In genomic region chr16:57606847-57607501, GRCh38 we compare ENCODE assay signal across 8 cellular contexts. TPM values are rescaled to one million over a fixed set of nuclear protein-coding genes. Genes with fewer than 3 reads are reported as not detected.
DNase-seq lines count a peak whose midpoint lies in the region; ATAC-seq and TF ChIP-seq lines count a peak whose summit lies in the region.

No MANE protein-coding gene starts in this region.

- H3K4me1 Mint-ChIP-seq in CD8-positive, alpha-beta memory T cell: peaks cover 74 to 88% (median 75%) of the 10 kb centered on the region in 3 donors
- peaks cover 88% of the 10 kb centered on the region for H3K4me1 Mint-ChIP-seq in activated CD8-positive, alpha-beta memory T cell treated with anti-CD3 and anti-CD28 coated beads, Interleukin-2, amount 10 ng/mL, durations not matched to agents 7 days and 5 days
- H3K4me1 Mint-ChIP-seq in WTC11: no peaks in the 10 kb centered on the region

- POLR2A ChIA-PET in CD8-positive, alpha-beta memory T cell (lab: Charles Lee): no interaction called here
- POLR2A ChIA-PET in WTC11 (lab: Charles Lee): no interaction called here

- H3K9me3 Mint-ChIP-seq in CD8-positive, alpha-beta memory T cell: no peaks in the 10 kb centered on the region
- H3K9me3 Mint-ChIP-seq in activated CD8-positive, alpha-beta memory T cell treated with anti-CD3 and anti-CD28 coated beads, Interleukin-2, amount 10 ng/mL, durations not matched to agents 7 days and 5 days (ENCODE audit: low read depth): no peaks in the 10 kb centered on the region
- H3K9me3 Mint-ChIP-seq in WTC11: no peaks in the 10 kb centered on the region

- H3K36me3 Mint-ChIP-seq in CD8-positive, alpha-beta memory T cell: peaks cover 0 to 2% (median 0%) of the 10 kb centered on the region in 3 donors
- H3K36me3 Mint-ChIP-seq in activated CD8-positive, alpha-beta memory T cell treated with anti-CD3 and anti-CD28 coated beads, Interleukin-2, amount 10 ng/mL, durations not matched to agents 7 days and 5 days: peaks cover 5% of the 10 kb centered on the region
- no peaks in the 10 kb centered on the region for H3K36me3 Mint-ChIP-seq in WTC11

- no peak for TF ChIP-seq CTCF in WTC11 (IDR thresholded peaks at IDR 0.05)

- DNase-seq in CD8-positive, alpha-beta memory T cell: no peak
- DNase-seq in HT-29 (ENCODE audit: low spot score) (peak; percentile 63), iPS-NIHi11 (ENCODE audit: low spot score) (no peak), WTC11 (ENCODE audit: low spot score) (no peak), amniotic stem cell (lab: John Stamatoyannopoulos, UW) (no peak)
- DNase-seq in activated CD8-positive, alpha-beta memory T cell treated with anti-CD3 and anti-CD28 coated beads, Interleukin-2, amount 10 ng/mL, durations not matched to agents 7 days and 5 days: peak; percentile 36

- no peak overlapping the region for H3K4me3 Mint-ChIP-seq in CD8-positive, alpha-beta memory T cell
- H3K4me3 Mint-ChIP-seq in activated CD8-positive, alpha-beta memory T cell treated with anti-CD3 and anti-CD28 coated beads, Interleukin-2, amount 10 ng/mL, durations not matched to agents 7 days and 5 days: no peak overlapping the region
- no peak overlapping the region for H3K4me3 Mint-ChIP-seq in WTC11

- H3K27me3 Mint-ChIP-seq in CD8-positive, alpha-beta memory T cell: no peaks in the 10 kb centered on the region
- H3K27me3 Mint-ChIP-seq in activated CD8-positive, alpha-beta memory T cell treated with anti-CD3 and anti-CD28 coated beads, Interleukin-2, amount 10 ng/mL, durations not matched to agents 7 days and 5 days: no peaks in the 10 kb centered on the region
- no peaks in the 10 kb centered on the region; the same call in 1 of the 2 replicates for H3K27me3 Mint-ChIP-seq in WTC11 (ENCODE audit: low read depth)

- H3K27ac Mint-ChIP-seq in CD8-positive, alpha-beta memory T cell: peak overlapping the region in 6 of 8 donors; percentile 43 to 92 (median 55)
- peak overlapping the region; percentile 8 for H3K27ac Mint-ChIP-seq in activated CD8-positive, alpha-beta memory T cell treated with anti-CD3 and anti-CD28 coated beads, Interleukin-2, amount 10 ng/mL, durations not matched to agents 7 days and 5 days
- H3K27ac Mint-ChIP-seq in WTC11: no peak overlapping the region

- CTCF ChIA-PET in CD8-positive, alpha-beta memory T cell (lab: Charles Lee): interaction anchor here (5.8 kb wide), 1 partner anchor 29 kb away, joined by 53 read pairs; no protein-coding TSS in a partner anchor
- CTCF ChIA-PET in activated CD8-positive, alpha-beta memory T cell treated with anti-CD3 and anti-CD28 coated beads, Interleukin-2, amount 10 ng/mL, durations not matched to agents 7 days and 5 days (lab: Charles Lee): interaction anchor here (1.2 to 11.8 kb wide), 4 partner anchors 11 to 40 kb away, joined by 3 to 230 read pairs (median 70); no protein-coding TSS in a partner anchor
- CTCF ChIA-PET in WTC11 (lab: Charles Lee): interaction anchor here (0.7 to 3.2 kb wide), 4 partner anchors 14 to 129 kb away, joined by 3 to 17 read pairs (median 4); partner anchors contain the start of gene ADGRG1

- no peaks in the 10 kb centered on the region for H3K36me3 ChIP-seq in CD8-positive, alpha-beta memory T cell (ENCODE audit: insufficient read depth, low read length)
- H3K36me3 ChIP-seq in mucosa of stomach (ENCODE audit: control insufficient read depth, insufficient read depth, low read length): no peaks in the 10 kb centered on the region

- no peak overlapping the region for H3K27ac ChIP-seq in CD8-positive, alpha-beta memory T cell (ENCODE audit: low read depth, low read length)

- H3K27me3 ChIP-seq in CD8-positive, alpha-beta memory T cell (ENCODE audit: insufficient read depth, low read length, poor library complexity, severe bottlenecking): no peaks in the 10 kb centered on the region
- H3K27me3 ChIP-seq in mucosa of stomach (ENCODE audit: control insufficient read depth, insufficient read depth, low read length): peaks cover 3% of the 10 kb centered on the region

- ATAC-seq in activated CD8-positive, alpha-beta memory T cell treated with anti-CD3 and anti-CD28 coated beads, Interleukin-2, amount 10 ng/mL, durations not matched to agents 7 days and 5 days: no peak
- ATAC-seq in WTC11 (no peak), HG02623 (IDR thresholded peaks at IDR 0.05; ENCODE audit: unreplicated experiment) (no peak)

- H3K9ac ChIP-seq in mucosa of stomach (ENCODE audit: low read length): peak overlapping the region; percentile 58

- H3K4me1 ChIP-seq in CD8-positive, alpha-beta memory T cell (ENCODE audit: insufficient read depth, low read length): peaks cover 51% of the 10 kb centered on the region
- H3K4me1 ChIP-seq in mucosa of stomach (ENCODE audit: control insufficient read depth, insufficient read depth, low read length): peaks cover 50% of the 10 kb centered on the region

- H3K4me3 ChIP-seq in CD8-positive, alpha-beta memory T cell (ENCODE audit: low read length): no peak overlapping the region
- H3K4me3 ChIP-seq in mucosa of stomach (ENCODE audit: low read length): no peak overlapping the region

- no peaks in the 10 kb centered on the region for H3K9me3 ChIP-seq in CD8-positive, alpha-beta memory T cell (ENCODE audit: low read length)
- H3K9me3 ChIP-seq in mucosa of stomach (ENCODE audit: control insufficient read depth, low read length): no peaks in the 10 kb centered on the region

TF ChIP-seq in WTC11, 78 proteins besides CTCF, POLR2A, EP300 and RAD21 (continues in another document):
- TF ChIP-seq, protein P1, sequence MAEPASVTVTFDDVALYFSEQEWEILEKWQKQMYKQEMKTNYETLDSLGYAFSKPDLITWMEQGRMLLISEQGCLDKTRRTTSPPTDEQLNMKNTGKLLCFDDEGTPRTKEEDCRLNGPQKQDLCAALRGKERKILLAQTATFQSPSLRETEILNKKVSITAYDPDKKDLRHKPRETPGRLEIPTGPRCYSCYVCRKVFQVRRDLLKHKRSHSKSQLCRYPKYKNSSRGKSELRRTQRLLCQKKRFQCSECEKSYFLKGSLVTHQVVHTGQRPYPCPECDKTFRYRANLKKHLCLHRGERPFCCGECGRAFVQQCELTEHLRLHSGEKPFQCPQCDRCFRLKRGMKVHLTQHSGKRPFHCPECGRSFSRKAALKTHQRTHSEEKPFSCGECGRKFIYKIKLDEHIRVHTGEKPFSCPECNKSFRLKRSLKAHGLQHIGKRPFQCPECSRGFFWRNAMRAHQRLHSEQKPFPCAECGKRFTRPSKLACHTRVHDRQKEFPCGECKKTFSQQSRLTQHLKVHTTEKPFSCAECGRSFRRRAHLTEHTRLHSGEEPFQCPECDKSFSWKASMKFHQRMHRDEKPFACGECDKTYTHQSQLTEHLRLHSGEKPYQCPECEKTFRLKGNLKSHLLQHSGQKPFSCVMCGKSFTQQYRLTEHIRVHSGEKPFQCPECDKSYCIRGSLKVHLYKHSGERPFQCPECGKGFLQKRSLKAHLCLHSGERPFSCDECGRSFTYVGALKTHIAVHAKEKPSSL (CRISPR knock-in tag; conservative IDR thresholded peaks at IDR 0.05): no peak
- no peak for TF ChIP-seq JUN (CRISPR knock-in tag; IDR thresholded peaks at IDR 0.05)
- TF ChIP-seq, protein P2, sequence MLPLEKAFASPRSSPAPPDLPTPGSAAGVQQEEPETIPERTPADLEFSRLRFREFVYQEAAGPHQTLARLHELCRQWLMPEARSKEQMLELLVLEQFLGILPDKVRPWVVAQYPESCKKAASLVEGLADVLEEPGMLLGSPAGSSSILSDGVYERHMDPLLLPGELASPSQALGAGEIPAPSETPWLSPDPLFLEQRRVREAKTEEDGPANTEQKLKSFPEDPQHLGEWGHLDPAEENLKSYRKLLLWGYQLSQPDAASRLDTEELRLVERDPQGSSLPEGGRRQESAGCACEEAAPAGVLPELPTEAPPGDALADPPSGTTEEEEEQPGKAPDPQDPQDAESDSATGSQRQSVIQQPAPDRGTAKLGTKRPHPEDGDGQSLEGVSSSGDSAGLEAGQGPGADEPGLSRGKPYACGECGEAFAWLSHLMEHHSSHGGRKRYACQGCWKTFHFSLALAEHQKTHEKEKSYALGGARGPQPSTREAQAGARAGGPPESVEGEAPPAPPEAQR (CRISPR knock-in tag; IDR thresholded peaks at IDR 0.05): no peak
- TF ChIP-seq RELA (CRISPR knock-in tag; IDR thresholded peaks at IDR 0.05; ENCODE audit: borderline replicate concordance): no peak
- TF ChIP-seq NR3C1 (CRISPR knock-in tag; conservative IDR thresholded peaks at IDR 0.05; ENCODE audit: low read depth): no peak
- TF ChIP-seq ATF6 (CRISPR knock-in tag; IDR thresholded peaks at IDR 0.05): no peak
- no peak for TF ChIP-seq NR1H2 (CRISPR knock-in tag; IDR thresholded peaks at IDR 0.05)
- TF ChIP-seq EMX1 (CRISPR knock-in tag; IDR thresholded peaks at IDR 0.05): no peak
- TF ChIP-seq NFATC4 (CRISPR knock-in tag; IDR thresholded peaks at IDR 0.05): no peak
- no peak for TF ChIP-seq FOXK1 (CRISPR knock-in tag; IDR thresholded peaks at IDR 0.05)
- no peak for TF ChIP-seq USF1 (CRISPR knock-in tag; IDR thresholded peaks at IDR 0.05)

RNA-seq across cellular contexts. Expression of gene ADGRG1, which starts 21.5 kb away (rescaled TPM):
- 10 to 100 TPM; 25.8 to 29.8 TPM for total RNA-seq in CD8-positive, alpha-beta memory T cell
- polyA plus RNA-seq in CD8-positive, alpha-beta memory T cell: 51.9 TPM
- total RNA-seq in HT-29 (2014; rRNA removed; shearing (Covaris generic)): 138 TPM in 2 replicates
- total RNA-seq in activated CD8-positive, alpha-beta memory T cell treated with anti-CD3 and anti-CD28 coated beads, Interleukin-2, amount 10 ng/mL, durations not matched to agents 7 days and 5 days: 10 to 100 TPM in 1 of 2 experiments, 1 to 10 TPM in 1; 7.3 to 19.9 TPM
- 1.7 to 2.6 TPM (median 2.0 TPM) in 3 replicates for total RNA-seq in WTC11 (2021)

Comparison
In these comparisons a context has a peak if more than half of its experiments do, and no peak if none do; other contexts are left out.
1. DNase-seq: peak in HT-29 (single experiment) and activated CD8-positive, alpha-beta memory T cell treated with anti-CD3 and anti-CD28 coated beads, Interleukin-2, amount 10 ng/mL, durations not matched to agents 7 days and 5 days (single experiment); none in CD8-positive, alpha-beta memory T cell (0 of 5), iPS-NIHi11 (single experiment), WTC11 (single experiment) and amniotic stem cell (single experiment).